7 cellular contexts compared by ENCODE assay signal in the genomic region with DNA sequence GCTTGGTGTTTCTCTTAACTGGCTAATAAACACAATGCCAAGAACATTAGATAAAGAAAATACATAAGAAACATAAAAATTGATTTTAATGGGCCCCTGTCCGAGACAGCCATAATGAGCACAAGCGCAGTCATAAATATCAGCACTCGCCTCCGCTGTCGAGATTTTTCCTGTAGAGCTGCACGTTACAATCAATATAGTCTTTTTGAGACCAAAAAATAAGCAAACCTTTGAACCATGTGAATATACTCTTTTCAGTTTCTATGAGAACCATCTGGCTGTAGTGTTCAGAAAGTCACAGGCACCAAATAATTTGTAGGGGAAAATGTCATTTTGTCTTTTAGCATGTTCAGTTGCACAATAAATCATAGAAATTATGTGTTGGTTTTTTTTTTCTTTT.
"Had no signal": no experiment of that assay in that cellular context is flagged by ENCODE, and none has a peak within 500 bp of the region (broad histone marks: within the 10 kb centered on the region; RNA-seq: fewer than 3 reads in every experiment).

No MANE protein-coding gene starts in this region.

- H2AFZ ChIP-seq: GM23338 had no signal

- H3K4me3 ChIP-seq: GM23338, K562 had no signal

- H3K4me3 Mint-ChIP-seq: GM23338, H9 had no signal

- H3K27ac ChIP-seq: HL-60 had no signal

- H3K27ac Mint-ChIP-seq: GM23338 had no signal

- H3K9me3 Mint-ChIP-seq: GM23338, H9 had no signal

- H3K4me2 ChIP-seq: GM23338 had no signal

- DNase-seq: H9, HCEC 1CT, IMR-90, KG1 had no signal

- ATAC-seq: GM23338, K562 had no signal
